ENCODE assay signal across 29 cellular contexts in genomic region chr13:96871470-96871869, GRCh38.
"Had no signal": no experiment of that assay in that cellular context is flagged by ENCODE, and none has a peak within 500 bp of the region (broad histone marks: within the 10 kb centered on the region; RNA-seq: fewer than 3 reads in every experiment).

No MANE protein-coding gene starts in this region.

- DNase-seq: activated CD4-positive, alpha-beta memory T cell treated with anti-CD3 and anti-CD28 coated beads for 36 hours; activated CD4-positive, alpha-beta T cell treated with anti-CD3 and anti-CD28 coated beads for 36 hours; activated CD4-positive, alpha-beta T cell treated with anti-CD3 and anti-CD28 coated beads, Interleukin-2, amount 10 ng/mL, durations not matched to agents 24 days and 14 days; activated CD4-positive, CD25-positive, alpha-beta regulatory T cell; activated CD4-positive, CD25-positive, alpha-beta regulatory T cell treated with anti-CD3 and anti-CD28 coated beads, Interleukin-2, amount 50 U/mL, for 72 hours; activated CD8-positive, alpha-beta memory T cell treated with anti-CD3 and anti-CD28 coated beads, Interleukin-2, amount 10 ng/mL, durations not matched to agents 7 days and 5 days; activated CD8-positive, alpha-beta memory T cell treated with anti-CD3 and anti-CD28 coated beads, Interleukin-2, amount 50 U/mL, for 4 hours; activated CD8-positive, alpha-beta T cell treated with anti-CD3 and anti-CD28 coated beads, Interleukin-2, amount 10 ng/mL, durations not matched to agents 7 days and 5 days; activated effector memory CD4-positive, alpha-beta T cell treated with anti-CD3 and anti-CD28 coated beads, Interleukin-2, amount 50 U/mL, for 16 hours; activated naive CD4-positive, alpha-beta T cell treated with anti-CD3 and anti-CD28 coated beads for 36 hours; activated naive CD8-positive, alpha-beta T cell treated with anti-CD3 and anti-CD28 coated beads for 36 hours; activated naive CD8-positive, alpha-beta T cell treated with anti-CD3 and anti-CD28 coated beads, Interleukin-2, amount 50 U/mL, for 24 hours; activated T-cell treated with anti-CD3 and anti-CD28 coated beads, Interleukin-2, amount 50 U/mL, for 1 hour; activated T-cell treated with anti-CD3 and anti-CD28 coated beads, Interleukin-2, amount 50 U/mL, for 48 hours; adrenal gland; amygdala; aorta; body of pancreas; caudate nucleus; cortex of kidney; dermis blood vessel endothelial cell; effector CD4-positive, alpha-beta T cell; effector memory CD8-positive, alpha-beta T cell; erythroblast; foreskin keratinocyte; gastrocnemius medialis; glutamatergic neuron; heart left ventricle; T1000 had no signal

- ATAC-seq: activated CD4-positive, alpha-beta T cell treated with anti-CD3 and anti-CD28 coated beads for 36 hours; activated CD8-positive, alpha-beta memory T cell treated with anti-CD3 and anti-CD28 coated beads, Interleukin-2, amount 10 ng/mL, durations not matched to agents 7 days and 5 days; activated CD8-positive, alpha-beta T cell treated with anti-CD3 and anti-CD28 coated beads, Interleukin-2, amount 10 ng/mL, durations not matched to agents 7 days and 5 days; activated naive CD8-positive, alpha-beta T cell treated with anti-CD3 and anti-CD28 coated beads, Interleukin-2, amount 50 U/mL, for 24 hours; body of pancreas; effector memory CD8-positive, alpha-beta T cell; foreskin keratinocyte; gastrocnemius medialis; heart left ventricle had no signal
